In the genomic region with DNA sequence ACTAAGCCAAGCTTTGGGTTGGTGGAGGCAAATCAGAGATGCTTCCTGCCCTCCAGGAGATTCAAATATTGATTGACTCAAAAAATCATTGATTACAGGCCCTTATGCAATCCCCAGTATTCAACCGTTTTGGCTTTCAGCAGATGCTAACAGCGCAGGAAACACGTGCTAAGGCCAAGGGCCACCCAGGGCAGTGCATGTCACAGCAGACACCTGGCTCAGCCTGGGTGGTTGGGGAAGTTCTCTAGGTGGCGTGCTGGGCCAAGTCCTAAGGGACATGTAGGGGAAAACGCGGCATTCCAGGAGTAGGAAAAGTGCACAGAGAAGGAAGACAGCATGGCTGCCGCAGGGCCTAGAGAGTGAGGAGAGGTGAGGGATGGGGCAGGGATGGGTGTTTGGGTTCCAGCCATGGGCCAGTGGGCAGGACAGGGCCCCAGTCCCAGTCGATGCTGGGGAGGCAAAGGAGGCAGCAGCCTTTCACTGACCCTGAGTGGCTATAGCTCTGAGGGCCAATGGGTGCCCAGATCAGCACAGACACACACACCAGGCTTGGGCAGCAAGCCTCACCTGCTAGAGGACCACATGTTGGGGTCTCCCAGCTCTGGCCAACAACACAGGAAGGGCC, we compare ENCODE assay signal across 1 cellular context.
TF ChIP-seq lines count a peak whose summit lies in the region.

No MANE protein-coding gene starts in this region.

TF ChIP-seq in WTC11, 78 proteins besides CTCF, POLR2A, EP300 and RAD21 (continued from another document):
- TF ChIP-seq, protein P1, sequence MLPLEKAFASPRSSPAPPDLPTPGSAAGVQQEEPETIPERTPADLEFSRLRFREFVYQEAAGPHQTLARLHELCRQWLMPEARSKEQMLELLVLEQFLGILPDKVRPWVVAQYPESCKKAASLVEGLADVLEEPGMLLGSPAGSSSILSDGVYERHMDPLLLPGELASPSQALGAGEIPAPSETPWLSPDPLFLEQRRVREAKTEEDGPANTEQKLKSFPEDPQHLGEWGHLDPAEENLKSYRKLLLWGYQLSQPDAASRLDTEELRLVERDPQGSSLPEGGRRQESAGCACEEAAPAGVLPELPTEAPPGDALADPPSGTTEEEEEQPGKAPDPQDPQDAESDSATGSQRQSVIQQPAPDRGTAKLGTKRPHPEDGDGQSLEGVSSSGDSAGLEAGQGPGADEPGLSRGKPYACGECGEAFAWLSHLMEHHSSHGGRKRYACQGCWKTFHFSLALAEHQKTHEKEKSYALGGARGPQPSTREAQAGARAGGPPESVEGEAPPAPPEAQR (CRISPR knock-in tag; IDR thresholded peaks at IDR 0.05): no peak
